17 cellular contexts compared by ENCODE assay signal in the genomic region with DNA sequence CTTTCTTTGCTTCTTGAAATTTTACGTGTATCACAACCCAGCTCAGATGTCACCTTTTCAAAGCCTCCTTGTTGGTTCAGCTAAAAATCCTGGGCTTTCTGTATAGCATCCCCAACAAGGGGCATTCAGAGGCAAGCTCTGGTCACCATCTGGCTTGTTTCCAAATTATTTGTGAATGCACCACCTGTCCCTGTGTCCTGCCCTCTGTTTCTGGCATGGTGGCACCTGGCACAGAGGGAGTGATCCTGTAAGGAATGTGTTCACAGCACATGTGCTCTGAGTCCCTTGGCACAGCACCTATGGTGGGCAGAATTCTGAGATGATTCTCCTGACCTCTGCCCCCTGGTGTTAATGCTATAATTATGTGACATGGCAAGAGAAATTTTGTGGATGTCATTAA.
"Had no signal": no experiment of that assay in that cellular context is flagged by ENCODE, and none has a peak within 500 bp of the region (broad histone marks: within the 10 kb centered on the region; RNA-seq: fewer than 3 reads in every experiment).

No MANE protein-coding gene starts in this region.

- DNase-seq: activated CD4-positive, alpha-beta T cell treated with anti-CD3 and anti-CD28 coated beads for 1 hour; activated naive CD8-positive, alpha-beta T cell treated with anti-CD3 and anti-CD28 coated beads, Interleukin-2, amount 10 ng/mL, durations not matched to agents 7 days and 5 days; brain microvascular endothelial cell; central memory CD4-positive, alpha-beta T cell; cortex of kidney; erythroblast; heart left ventricle; kidney; left ventricle myocardium inferior; mammary epithelial cell; midbrain; stimulated activated naive B cell treated with anti-CD40 and anti-IgM and Interleukin-4, amounts not matched to agents 10 μg/mL and 1 μg/mL and 100 μg/mL, for 72 hours; T-helper 2 cell; upper lobe of right lung; WERI-Rb-1 had no signal

- H3K27me3 Mint-ChIP-seq: activated naive CD8-positive, alpha-beta T cell treated with anti-CD3 and anti-CD28 coated beads, Interleukin-2, amount 10 ng/mL, durations not matched to agents 7 days and 5 days had no signal

- H3K4me3 Mint-ChIP-seq: activated naive CD8-positive, alpha-beta T cell treated with anti-CD3 and anti-CD28 coated beads, Interleukin-2, amount 10 ng/mL, durations not matched to agents 7 days and 5 days; activated T-helper 1 cell treated with anti-CD3 and anti-CD28 coated beads, Interleukin-12 subunit alpha, Interleukin-12 subunit beta, Interleukin-2, Interleukin-4 antibody, amounts not matched to agents 30 ng/mL and 10 ng/mL and 1 ng/mL, durations not matched to agents 14 hours and 24 hours and 36 hours; neural crest cell; stimulated activated naive B cell treated with anti-CD40 and anti-IgM and Interleukin-4, amounts not matched to agents 10 μg/mL and 1 μg/mL and 100 μg/mL, for 72 hours had no signal

- H3K27ac Mint-ChIP-seq: activated naive CD8-positive, alpha-beta T cell treated with anti-CD3 and anti-CD28 coated beads, Interleukin-2, amount 10 ng/mL, durations not matched to agents 7 days and 5 days; activated T-helper 1 cell treated with anti-CD3 and anti-CD28 coated beads, Interleukin-12 subunit alpha, Interleukin-12 subunit beta, Interleukin-2, Interleukin-4 antibody, amounts not matched to agents 30 ng/mL and 10 ng/mL and 1 ng/mL, durations not matched to agents 14 hours and 24 hours and 36 hours; stimulated activated naive B cell treated with anti-CD40 and anti-IgM and Interleukin-4, amounts not matched to agents 10 μg/mL and 1 μg/mL and 100 μg/mL, for 72 hours had no signal

- H3K4me1 Mint-ChIP-seq: neural crest cell had no signal

- ATAC-seq: heart left ventricle; stimulated activated naive B cell treated with anti-CD40 and anti-IgM and Interleukin-4, amounts not matched to agents 10 μg/mL and 1 μg/mL and 100 μg/mL, for 72 hours; upper lobe of right lung had no signal
